17 cellular contexts compared by ENCODE assay signal in the genomic region with DNA sequence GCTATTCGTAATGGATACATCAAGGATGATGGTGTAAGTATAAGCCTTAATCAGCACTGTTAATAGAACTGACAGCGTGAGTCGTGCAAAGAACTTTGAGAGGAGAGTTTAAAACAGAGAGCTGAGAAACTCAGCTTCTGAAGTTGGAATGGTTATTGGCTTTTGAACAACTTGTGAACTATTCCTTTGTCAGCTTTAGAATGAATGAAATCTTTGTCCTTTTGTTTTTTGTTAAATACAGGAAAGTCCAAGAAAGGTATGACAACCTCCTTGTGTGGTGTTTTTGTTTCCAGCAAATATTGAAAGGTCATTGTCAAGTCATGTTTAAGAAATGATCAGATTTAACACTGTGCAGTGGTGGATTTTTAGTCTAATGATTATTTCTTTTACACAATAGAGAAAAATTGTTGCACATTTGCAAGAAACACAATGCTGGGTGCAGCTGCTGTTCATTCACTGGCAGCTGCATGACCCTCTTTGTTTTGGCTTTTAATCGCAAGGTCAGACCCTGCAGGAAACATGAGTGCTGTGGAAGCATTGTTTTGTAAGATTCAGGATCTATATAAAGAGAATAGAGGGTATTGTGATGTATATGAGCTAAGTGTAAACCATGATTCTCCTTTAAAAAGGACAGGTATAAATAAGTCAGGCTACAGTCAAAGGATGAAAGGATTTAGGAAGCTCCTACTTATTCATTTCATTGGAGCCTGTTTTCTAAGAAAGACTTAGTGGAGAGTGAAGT. TPM values are rescaled to one million over a fixed set of nuclear protein-coding genes. Genes with fewer than 3 reads are reported as not detected.
DNase-seq lines count a peak whose midpoint lies in the region; ATAC-seq, FAIRE-seq and TF ChIP-seq lines count a peak whose summit lies in the region.
"Had no signal": no experiment of that assay in that cellular context is flagged by ENCODE, and none has a peak within 500 bp of the region (broad histone marks: within the 10 kb centered on the region; RNA-seq: fewer than 3 reads in every experiment).

No MANE protein-coding gene starts in this region.

- POLR2A ChIA-PET in endothelial cell of umbilical vein (lab: Charles Lee) = interaction anchor here (0.9 to 1.8 kb wide), 6 partner anchors 10 to 41 kb away, joined by 4 to 8 read pairs (median 5); a partner anchor contains a TSS

- H3K4me1 ChIP-seq in endothelial cell of umbilical vein (ENCODE audit: control insufficient read depth, extremely low read depth, insufficient read depth, low read length) = peaks cover 28% of the 10 kb centered on the region
- H3K4me1 ChIP-seq: foreskin keratinocyte, pancreas had no signal

- peak overlapping the region; percentile 45 for H3K9ac ChIP-seq in endothelial cell of umbilical vein (replicated peaks; ENCODE audit: extremely low read depth, insufficient read depth, low read length)

- no peak for TF ChIP-seq CTCF in endothelial cell of umbilical vein (IDR thresholded peaks at IDR 0.05; ENCODE audit: extremely low read depth in 1 of 2, insufficient read depth in 1 of 2, low read depth in 1 of 2, low read length in 2 of 2)
- TF ChIP-seq CTCF in omental fat pad (IDR thresholded peaks at IDR 0.05) = no peak

- H3K4me3 ChIP-seq in endothelial cell of umbilical vein (replicated peaks in 1 of 3; ENCODE audit: insufficient read depth in 1 of 3, low read depth in 1 of 3, low read length in 3 of 3) = no peak overlapping the region
- H3K4me3 ChIP-seq: cardiac muscle cell, pancreas, smooth muscle cell had no signal

- peak overlapping the region; percentile 57 for H3K27ac ChIP-seq in endothelial cell of umbilical vein (ENCODE audit: insufficient read depth, low read depth, low read length)
- H3K27ac ChIP-seq: 22Rv1, C4-2B, cardiac muscle cell, foreskin keratinocyte, pancreas had no signal

- H3K27me3 ChIP-seq in endothelial cell of umbilical vein (ENCODE audit: control insufficient read depth in 2 of 2, insufficient read depth in 2 of 2, low read length in 2 of 2) = no peaks in the 10 kb centered on the region
- H3K27me3 ChIP-seq: cardiac muscle cell, foreskin keratinocyte, pancreas had no signal

- CTCF ChIA-PET in endothelial cell of umbilical vein (lab: Charles Lee) = interaction anchor here (0.7 to 4.4 kb wide), 15 partner anchors 10 to 288 kb away, joined by 3 to 26 read pairs (median 4); no protein-coding TSS in a partner anchor

- H3K79me2 ChIP-seq in endothelial cell of umbilical vein (ENCODE audit: control insufficient read depth, insufficient read depth, low read length) = no peaks in the 10 kb centered on the region

- dilution Hi-C loops in endothelial cell of umbilical vein (cut with MboI; ENCODE audit: extremely low pct_ligation_motif_present, low sequenced_read_pairs) = no loop called here

- no peaks in the 10 kb centered on the region for H4K20me1 ChIP-seq in endothelial cell of umbilical vein (replicated peaks; ENCODE audit: control insufficient read depth, extremely low read depth, insufficient read depth, low read length)

- intact Hi-C loops in endothelial cell of umbilical vein (cut with micrococcal nuclease) (loop anchor here (1.0 kb wide), 5 partner anchors 10 to 40 kb away; no protein-coding TSS in a partner anchor), Right ventricle myocardium superior (cut with DNase I) (no loop called here)

- no TSS peak for BruUV-seq in endothelial cell of umbilical vein (replicated peaks; lab: Mats Ljungman, UMichigan)

- FAIRE-seq in endothelial cell of umbilical vein (lab: Jason Lieb, UNC) = peak; percentile 78
- FAIRE-seq: pancreas had no signal

- H3K4me2 ChIP-seq in endothelial cell of umbilical vein (ENCODE audit: insufficient read depth, low read length) = peak overlapping the region; percentile 35
- H3K4me2 ChIP-seq: smooth muscle cell had no signal

- H3K9me1 ChIP-seq in endothelial cell of umbilical vein (replicated peaks; ENCODE audit: control insufficient read depth, extremely low read depth, insufficient read depth, low read length) = no peaks in the 10 kb centered on the region

- no peak for TF ChIP-seq POLR2A in endothelial cell of umbilical vein (IDR thresholded peaks at IDR 0.05; ENCODE audit: low read depth, low read length)

- ATAC-seq in omental fat pad (ENCODE audit: low FRiP score) (no peak), HG02678 (IDR thresholded peaks at IDR 0.05; ENCODE audit: unreplicated experiment) (no peak), Right ventricle myocardium superior (ENCODE audit: poor library complexity) (no peak)
- ATAC-seq: foreskin keratinocyte had no signal

- no peak overlapping the region for H2AFZ ChIP-seq in endothelial cell of umbilical vein (ENCODE audit: low read depth, low read length)

- peak; percentile 43 for DNase-seq in DMS153 (lab: John Stamatoyannopoulos, UW)
- no peak for DNase-seq in DMS153 treated with DMSO at 0.1 percent for 48 hours (lab: John Stamatoyannopoulos, UW; ENCODE audit: unreplicated experiment)
- peak; percentile 61 for DNase-seq in NCI-H748 treated with DMSO at 0.1 percent for 48 hours (lab: John Stamatoyannopoulos, UW)
- peak; percentile 91 for DNase-seq in endothelial cell of umbilical vein (ENCODE audit: low read depth, low spot score)
- DNase-seq in pons (ENCODE audit: low spot score) = peak; percentile 87
- DNase-seq in omental fat pad (ENCODE audit: low spot score) = no peak
- DNase-seq in Right ventricle myocardium superior = no peak
- DNase-seq: activated CD4-positive, alpha-beta T cell treated with anti-CD3 and anti-CD28 coated beads, Interleukin-2, amount 10 ng/mL, durations not matched to agents 7 days and 5 days; activated T-cell treated with anti-CD3 and anti-CD28 coated beads, Interleukin-2, amount 50 U/mL, for 48 hours; foreskin keratinocyte; pancreas; T1000 had no signal

- H3K9me3 ChIP-seq in endothelial cell of umbilical vein (replicated peaks; ENCODE audit: control insufficient read depth, insufficient read depth, low read length) = no peaks in the 10 kb centered on the region
- H3K9me3 ChIP-seq: pancreas had no signal

- peaks cover 6 to 12% of the 10 kb centered on the region in 2 experiments for H3K36me3 ChIP-seq in endothelial cell of umbilical vein (ENCODE audit: control insufficient read depth in 2 of 2, extremely low read depth in 1 of 2, insufficient read depth in 2 of 2, low read length in 2 of 2)
- H3K36me3 ChIP-seq: cardiac muscle cell had no signal

TF ChIP-seq in endothelial cell of umbilical vein, 7 proteins besides CTCF, POLR2A, EP300 and RAD21:
- TF ChIP-seq EZH2 (IDR thresholded peaks at IDR 0.05; ENCODE audit: borderline replicate concordance, low read depth, low read length, severe bottlenecking) (no peak), POLR2AphosphoS5 (IDR thresholded peaks at IDR 0.05; ENCODE audit: insufficient read depth, low read depth, low read length) (no peak), FOS (IDR thresholded peaks at IDR 0.05; ENCODE audit: borderline replicate concordance, insufficient read depth, low read length) (no peak), MYC (IDR thresholded peaks at IDR 0.05; ENCODE audit: low read depth, low read length) (no peak), GATA2 (IDR thresholded peaks at IDR 0.05; ENCODE audit: insufficient read depth, insufficient read length, low read depth, low read length) (peak; percentile 10)
- TF ChIP-seq, protein P1, sequence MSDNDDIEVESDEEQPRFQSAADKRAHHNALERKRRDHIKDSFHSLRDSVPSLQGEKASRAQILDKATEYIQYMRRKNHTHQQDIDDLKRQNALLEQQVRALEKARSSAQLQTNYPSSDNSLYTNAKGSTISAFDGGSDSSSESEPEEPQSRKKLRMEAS (IDR thresholded peaks at IDR 0.05; ENCODE audit: insufficient read depth, insufficient read length) = no peak

RNA-seq across cellular contexts. Expression of a gene that starts 21.7 kb away (rescaled TPM):
- total RNA-seq in endothelial cell of umbilical vein = 26.2 and 37.0 TPM in 2 replicates
- 8.9 and 10.0 TPM in 2 replicates for polyA plus RNA-seq in endothelial cell of umbilical vein
- polyA plus RNA-seq in endothelial cell of umbilical vein (2011; cell fraction: cytosol; rRNA removed) = 14.8 and 17.3 TPM in 2 replicates
- 19.6 and 20.6 TPM in 2 replicates for polyA plus RNA-seq in endothelial cell of umbilical vein (2011; cell fraction: nucleus; rRNA removed)
- polyA plus RNA-seq in endothelial cell of umbilical vein (2012) = 26.8 and 33.5 TPM in 2 replicates
- polyA minus RNA-seq in endothelial cell of umbilical vein = 15.7 and 20.7 TPM in 2 replicates
- 22.8 TPM for polyA minus RNA-seq in endothelial cell of umbilical vein (2011; cell fraction: cytosol; rRNA and poly(A)+ RNA removed)
- polyA minus RNA-seq in endothelial cell of umbilical vein (2011; cell fraction: nucleus; rRNA and poly(A)+ RNA removed) = 12.6 and 18.0 TPM in 2 replicates
- 10 to 100 TPM in 3 of 4 donors, 1 to 10 TPM in 1; 9.5 to 27.4 (median 17.3) TPM for total RNA-seq in omental fat pad
- total RNA-seq in Right ventricle myocardium superior = 59.0 TPM

RNA-seq across cellular contexts. Expression of a gene that starts 41.6 kb away (rescaled TPM):
- total RNA-seq in endothelial cell of umbilical vein (not detected in 2 replicates), omental fat pad (under 1 TPM in 1 of 4 donors, not detected in 3; 0.65 TPM), Right ventricle myocardium superior (not detected)
- not detected in 2 replicates for polyA plus RNA-seq in endothelial cell of umbilical vein
- 0.13 TPM in 1 of 2 replicates, not detected in the other for polyA plus RNA-seq in endothelial cell of umbilical vein (2011; cell fraction: cytosol; rRNA removed)
- polyA plus RNA-seq in endothelial cell of umbilical vein (2011; cell fraction: nucleus; rRNA removed) = not detected in 2 replicates
- polyA plus RNA-seq in endothelial cell of umbilical vein (2012) = not detected in 2 replicates
- polyA minus RNA-seq in endothelial cell of umbilical vein = not detected in 2 replicates
- polyA minus RNA-seq in endothelial cell of umbilical vein (2011; cell fraction: cytosol; rRNA and poly(A)+ RNA removed) = not detected
- polyA minus RNA-seq in endothelial cell of umbilical vein (2011; cell fraction: nucleus; rRNA and poly(A)+ RNA removed) = 0.38 TPM in 1 of 2 replicates, not detected in the other

Comparison
In these comparisons a context has a peak if more than half of its experiments do, and no peak if none do; other contexts are left out.
1. DNase-seq: peak in DMS153 (single experiment), NCI-H748 treated with DMSO at 0.1 percent for 48 hours (single experiment), endothelial cell of umbilical vein (single experiment) and pons (single experiment); none in DMS153 treated with DMSO at 0.1 percent for 48 hours (single experiment), omental fat pad (single experiment) and Right ventricle myocardium superior (single experiment).